1 cellular context compared by ENCODE assay signal in the genomic region with DNA sequence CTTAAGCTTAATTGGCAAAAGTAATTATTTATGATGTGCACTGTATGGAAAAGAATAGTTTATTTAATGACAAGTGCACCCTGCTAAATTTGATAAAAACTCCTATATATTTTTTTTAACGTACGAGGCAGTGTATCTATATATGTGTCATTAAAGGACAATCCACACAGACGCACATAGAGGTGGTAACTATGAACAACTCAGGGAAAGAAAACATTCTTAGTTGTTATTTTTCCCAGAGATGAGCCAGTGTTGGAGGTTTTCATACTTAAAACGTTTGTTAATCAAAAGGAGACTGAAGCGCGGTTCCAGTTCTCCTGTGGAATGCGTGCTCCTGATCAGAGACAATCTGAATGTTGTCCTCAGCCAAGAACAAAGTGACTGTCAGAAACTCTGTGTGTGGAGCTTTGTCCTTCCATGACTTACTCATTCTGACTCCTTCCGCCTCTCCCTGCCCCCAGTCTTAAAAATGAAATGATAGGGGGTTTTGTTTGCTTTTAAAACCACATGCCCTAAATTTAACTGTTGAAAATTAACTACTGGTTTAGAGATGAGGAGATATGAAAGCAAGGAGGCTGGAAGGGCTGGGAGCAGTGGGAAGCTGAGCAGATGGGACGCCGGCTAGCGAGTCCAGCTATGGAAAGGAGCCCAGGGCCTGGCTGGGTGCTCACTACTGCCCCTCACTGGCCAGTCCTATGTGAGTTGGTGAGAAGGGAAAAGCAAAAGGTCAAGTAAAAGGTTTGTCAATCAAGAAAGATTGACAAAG.
TF ChIP-seq lines count a peak whose summit lies in the region.

No MANE protein-coding gene starts in this region.

TF ChIP-seq in HepG2, 621 proteins besides CTCF, POLR2A, EP300 and RAD21 (continued from another document):
- peak; percentile 19 for TF ChIP-seq ASH2L (IDR thresholded peaks at IDR 0.05; ENCODE audit: insufficient read length, low read depth, low read length)
- no peak for TF ChIP-seq GMEB1 (CRISPR knock-in tag; IDR thresholded peaks at IDR 0.05; ENCODE audit: borderline replicate concordance)
- TF ChIP-seq POLR2AphosphoS2 (IDR thresholded peaks at IDR 0.05; ENCODE audit: low read depth, low read length) = no peak
